12 cellular contexts compared by ENCODE assay signal in genomic region chr10:17470246-17470645, GRCh38. TPM values are rescaled to one million over a fixed set of nuclear protein-coding genes. Genes with fewer than 3 reads are reported as not detected.
"Had no signal": no experiment of that assay in that cellular context is flagged by ENCODE, and none has a peak within 500 bp of the region (broad histone marks: within the 10 kb centered on the region; RNA-seq: fewer than 3 reads in every experiment).

No MANE protein-coding gene starts in this region.

- ATAC-seq: GM23338, HCT116 had no signal

- H3K9me3 ChIP-seq: HAP-1 had no signal

- H3K4me2 ChIP-seq: GM23338 had no signal

- H2AFZ ChIP-seq: GM23248, GM23338 had no signal

- DNase-seq: GM23248, GOT3, H7, H9, HCEC 1CT, HFFc6 had no signal

- FAIRE-seq: H1, H54 had no signal

- H3K4me1 ChIP-seq: HAP-1 had no signal

- H3K9ac ChIP-seq: GM23248 had no signal

- H3K36me3 ChIP-seq: HAP-1 had no signal

- H3K4me3 ChIP-seq: GM23248, GM23338, HAP-1 had no signal

- H3K27ac ChIP-seq: GM23248 had no signal

RNA-seq across cellular contexts. Expression of gene ST8SIA6, which starts 15.9 kb away (rescaled TPM):
- total RNA-seq: GM23248, H4, HFFc6 had no signal
- polyA plus RNA-seq: GM23248 had no signal
